Comparison of ENCODE assay signal across 1 cellular context in genomic region chr12:115508990-115509389, GRCh38.
TF ChIP-seq lines count a peak whose summit lies in the region.

No MANE protein-coding gene starts in this region.

TF ChIP-seq in K562, 482 proteins besides CTCF, POLR2A, EP300 and RAD21 (continued from another document):
- no peak for TF ChIP-seq CHD7 (IDR thresholded peaks at IDR 0.05; ENCODE audit: low read depth, low read length)
